3 cellular contexts compared by ENCODE assay signal in the genomic region with DNA sequence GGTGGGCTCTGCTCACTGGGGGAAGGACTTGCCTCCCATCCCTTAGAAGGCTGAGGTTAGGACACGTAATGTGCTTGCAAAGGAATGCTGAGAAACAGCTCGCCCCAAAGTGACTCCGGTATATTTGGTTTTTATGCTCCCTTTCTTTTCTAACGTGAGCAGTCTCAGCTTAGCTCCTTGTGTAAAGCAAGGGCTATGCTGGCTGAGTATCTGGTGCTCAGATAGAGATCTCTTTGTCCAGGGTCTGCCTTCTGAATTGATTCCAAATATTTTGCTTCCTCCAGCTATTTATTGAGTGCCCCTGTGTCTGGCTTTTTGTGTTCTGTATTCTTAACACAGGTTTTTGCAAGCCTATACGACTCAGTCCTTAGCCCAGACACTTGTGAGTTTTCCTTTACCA.
TF ChIP-seq lines count a peak whose summit lies in the region.

No MANE protein-coding gene starts in this region.

TF ChIP-seq in SK-N-SH, 30 proteins besides CTCF, POLR2A, EP300 and RAD21:
- TF ChIP-seq GATA2 (CRISPR knock-in tag; IDR thresholded peaks at IDR 0.05) (peak; percentile 73), TAF1 (IDR thresholded peaks at IDR 0.05; ENCODE audit: borderline replicate concordance, low read depth, low read length) (no peak), RFX5 (IDR thresholded peaks at IDR 0.05; ENCODE audit: low read length) (no peak), RCOR1 (IDR thresholded peaks at IDR 0.05; ENCODE audit: low read length) (peak; percentile 51; the same call in 1 of the 2 replicates)
- TF ChIP-seq, protein P1, sequence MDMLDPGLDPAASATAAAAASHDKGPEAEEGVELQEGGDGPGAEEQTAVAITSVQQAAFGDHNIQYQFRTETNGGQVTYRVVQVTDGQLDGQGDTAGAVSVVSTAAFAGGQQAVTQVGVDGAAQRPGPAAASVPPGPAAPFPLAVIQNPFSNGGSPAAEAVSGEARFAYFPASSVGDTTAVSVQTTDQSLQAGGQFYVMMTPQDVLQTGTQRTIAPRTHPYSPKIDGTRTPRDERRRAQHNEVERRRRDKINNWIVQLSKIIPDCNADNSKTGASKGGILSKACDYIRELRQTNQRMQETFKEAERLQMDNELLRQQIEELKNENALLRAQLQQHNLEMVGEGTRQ (IDR thresholded peaks at IDR 0.05; ENCODE audit: borderline replicate concordance, low read depth, low read length), result no peak

TF ChIP-seq in SK-N-SH treated with all-trans-retinoic acid at 6 μM for 48 hours, 23 proteins besides CTCF, POLR2A, EP300 and RAD21:
- TF ChIP-seq ISL1 (CRISPR knock-in tag; IDR thresholded peaks at IDR 0.05) (no peak), ZFP3 (CRISPR knock-in tag; IDR thresholded peaks at IDR 0.05) (no peak), ZNF70 (CRISPR knock-in tag; IDR thresholded peaks at IDR 0.05) (no peak), RARB (CRISPR knock-in tag; IDR thresholded peaks at IDR 0.05) (no peak), OSR1 (CRISPR knock-in tag; IDR thresholded peaks at IDR 0.05) (no peak), ZNF565 (CRISPR knock-in tag; conservative IDR thresholded peaks at IDR 0.05; ENCODE audit: low read depth) (no peak), BACH2 (CRISPR knock-in tag; IDR thresholded peaks at IDR 0.05; ENCODE audit: borderline replicate concordance) (no peak), TOX (CRISPR knock-in tag; IDR thresholded peaks at IDR 0.05; ENCODE audit: borderline replicate concordance) (no peak), CSDC2 (CRISPR knock-in tag; IDR thresholded peaks at IDR 0.05) (no peak), GLIS3 (CRISPR knock-in tag; IDR thresholded peaks at IDR 0.05) (no peak), ARNTL (CRISPR knock-in tag; IDR thresholded peaks at IDR 0.05; ENCODE audit: borderline replicate concordance, low read depth) (no peak), PPARA (CRISPR knock-in tag; IDR thresholded peaks at IDR 0.05; ENCODE audit: borderline replicate concordance) (no peak), SNAI2 (CRISPR knock-in tag; IDR thresholded peaks at IDR 0.05) (no peak), TCF4 (CRISPR knock-in tag; IDR thresholded peaks at IDR 0.05; ENCODE audit: borderline replicate concordance) (no peak), ZNF8 (CRISPR knock-in tag; IDR thresholded peaks at IDR 0.05) (no peak)
- TF ChIP-seq, protein P2, sequence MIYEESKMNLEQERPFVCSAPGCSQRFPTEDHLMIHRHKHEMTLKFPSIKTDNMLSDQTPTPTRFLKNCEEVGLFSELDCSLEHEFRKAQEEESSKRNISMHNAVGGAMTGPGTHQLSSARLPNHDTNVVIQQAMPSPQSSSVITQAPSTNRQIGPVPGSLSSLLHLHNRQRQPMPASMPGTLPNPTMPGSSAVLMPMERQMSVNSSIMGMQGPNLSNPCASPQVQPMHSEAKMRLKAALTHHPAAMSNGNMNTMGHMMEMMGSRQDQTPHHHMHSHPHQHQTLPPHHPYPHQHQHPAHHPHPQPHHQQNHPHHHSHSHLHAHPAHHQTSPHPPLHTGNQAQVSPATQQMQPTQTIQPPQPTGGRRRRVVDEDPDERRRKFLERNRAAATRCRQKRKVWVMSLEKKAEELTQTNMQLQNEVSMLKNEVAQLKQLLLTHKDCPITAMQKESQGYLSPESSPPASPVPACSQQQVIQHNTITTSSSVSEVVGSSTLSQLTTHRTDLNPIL (CRISPR knock-in tag; IDR thresholded peaks at IDR 0.05; ENCODE audit: low read depth), result no peak
- TF ChIP-seq, protein P3, sequence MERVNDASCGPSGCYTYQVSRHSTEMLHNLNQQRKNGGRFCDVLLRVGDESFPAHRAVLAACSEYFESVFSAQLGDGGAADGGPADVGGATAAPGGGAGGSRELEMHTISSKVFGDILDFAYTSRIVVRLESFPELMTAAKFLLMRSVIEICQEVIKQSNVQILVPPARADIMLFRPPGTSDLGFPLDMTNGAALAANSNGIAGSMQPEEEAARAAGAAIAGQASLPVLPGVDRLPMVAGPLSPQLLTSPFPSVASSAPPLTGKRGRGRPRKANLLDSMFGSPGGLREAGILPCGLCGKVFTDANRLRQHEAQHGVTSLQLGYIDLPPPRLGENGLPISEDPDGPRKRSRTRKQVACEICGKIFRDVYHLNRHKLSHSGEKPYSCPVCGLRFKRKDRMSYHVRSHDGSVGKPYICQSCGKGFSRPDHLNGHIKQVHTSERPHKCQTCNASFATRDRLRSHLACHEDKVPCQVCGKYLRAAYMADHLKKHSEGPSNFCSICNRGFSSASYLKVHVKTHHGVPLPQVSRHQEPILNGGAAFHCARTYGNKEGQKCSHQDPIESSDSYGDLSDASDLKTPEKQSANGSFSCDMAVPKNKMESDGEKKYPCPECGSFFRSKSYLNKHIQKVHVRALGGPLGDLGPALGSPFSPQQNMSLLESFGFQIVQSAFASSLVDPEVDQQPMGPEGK (CRISPR knock-in tag; IDR thresholded peaks at IDR 0.05; ENCODE audit: borderline replicate concordance), result no peak
- TF ChIP-seq, protein P4, sequence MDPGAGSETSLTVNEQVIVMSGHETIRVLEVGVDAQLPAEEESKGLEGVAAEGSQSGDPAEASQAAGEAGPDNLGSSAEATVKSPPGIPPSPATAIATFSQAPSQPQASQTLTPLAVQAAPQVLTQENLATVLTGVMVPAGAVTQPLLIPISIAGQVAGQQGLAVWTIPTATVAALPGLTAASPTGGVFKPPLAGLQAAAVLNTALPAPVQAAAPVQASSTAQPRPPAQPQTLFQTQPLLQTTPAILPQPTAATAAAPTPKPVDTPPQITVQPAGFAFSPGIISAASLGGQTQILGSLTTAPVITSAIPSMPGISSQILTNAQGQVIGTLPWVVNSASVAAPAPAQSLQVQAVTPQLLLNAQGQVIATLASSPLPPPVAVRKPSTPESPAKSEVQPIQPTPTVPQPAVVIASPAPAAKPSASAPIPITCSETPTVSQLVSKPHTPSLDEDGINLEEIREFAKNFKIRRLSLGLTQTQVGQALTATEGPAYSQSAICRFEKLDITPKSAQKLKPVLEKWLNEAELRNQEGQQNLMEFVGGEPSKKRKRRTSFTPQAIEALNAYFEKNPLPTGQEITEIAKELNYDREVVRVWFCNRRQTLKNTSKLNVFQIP (CRISPR knock-in tag; IDR thresholded peaks at IDR 0.05; ENCODE audit: borderline replicate concordance, low read depth), result no peak
- TF ChIP-seq, protein P5, sequence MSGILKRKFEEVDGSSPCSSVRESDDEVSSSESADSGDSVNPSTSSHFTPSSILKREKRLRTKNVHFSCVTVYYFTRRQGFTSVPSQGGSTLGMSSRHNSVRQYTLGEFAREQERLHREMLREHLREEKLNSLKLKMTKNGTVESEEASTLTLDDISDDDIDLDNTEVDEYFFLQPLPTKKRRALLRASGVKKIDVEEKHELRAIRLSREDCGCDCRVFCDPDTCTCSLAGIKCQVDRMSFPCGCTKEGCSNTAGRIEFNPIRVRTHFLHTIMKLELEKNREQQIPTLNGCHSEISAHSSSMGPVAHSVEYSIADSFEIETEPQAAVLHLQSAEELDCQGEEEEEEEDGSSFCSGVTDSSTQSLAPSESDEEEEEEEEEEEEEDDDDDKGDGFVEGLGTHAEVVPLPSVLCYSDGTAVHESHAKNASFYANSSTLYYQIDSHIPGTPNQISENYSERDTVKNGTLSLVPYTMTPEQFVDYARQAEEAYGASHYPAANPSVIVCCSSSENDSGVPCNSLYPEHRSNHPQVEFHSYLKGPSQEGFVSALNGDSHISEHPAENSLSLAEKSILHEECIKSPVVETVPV (CRISPR knock-in tag; IDR thresholded peaks at IDR 0.05), result no peak

TF ChIP-seq in GM12878, 131 proteins besides CTCF, POLR2A, EP300 and RAD21 (continues in another document):
- TF ChIP-seq, protein P6, sequence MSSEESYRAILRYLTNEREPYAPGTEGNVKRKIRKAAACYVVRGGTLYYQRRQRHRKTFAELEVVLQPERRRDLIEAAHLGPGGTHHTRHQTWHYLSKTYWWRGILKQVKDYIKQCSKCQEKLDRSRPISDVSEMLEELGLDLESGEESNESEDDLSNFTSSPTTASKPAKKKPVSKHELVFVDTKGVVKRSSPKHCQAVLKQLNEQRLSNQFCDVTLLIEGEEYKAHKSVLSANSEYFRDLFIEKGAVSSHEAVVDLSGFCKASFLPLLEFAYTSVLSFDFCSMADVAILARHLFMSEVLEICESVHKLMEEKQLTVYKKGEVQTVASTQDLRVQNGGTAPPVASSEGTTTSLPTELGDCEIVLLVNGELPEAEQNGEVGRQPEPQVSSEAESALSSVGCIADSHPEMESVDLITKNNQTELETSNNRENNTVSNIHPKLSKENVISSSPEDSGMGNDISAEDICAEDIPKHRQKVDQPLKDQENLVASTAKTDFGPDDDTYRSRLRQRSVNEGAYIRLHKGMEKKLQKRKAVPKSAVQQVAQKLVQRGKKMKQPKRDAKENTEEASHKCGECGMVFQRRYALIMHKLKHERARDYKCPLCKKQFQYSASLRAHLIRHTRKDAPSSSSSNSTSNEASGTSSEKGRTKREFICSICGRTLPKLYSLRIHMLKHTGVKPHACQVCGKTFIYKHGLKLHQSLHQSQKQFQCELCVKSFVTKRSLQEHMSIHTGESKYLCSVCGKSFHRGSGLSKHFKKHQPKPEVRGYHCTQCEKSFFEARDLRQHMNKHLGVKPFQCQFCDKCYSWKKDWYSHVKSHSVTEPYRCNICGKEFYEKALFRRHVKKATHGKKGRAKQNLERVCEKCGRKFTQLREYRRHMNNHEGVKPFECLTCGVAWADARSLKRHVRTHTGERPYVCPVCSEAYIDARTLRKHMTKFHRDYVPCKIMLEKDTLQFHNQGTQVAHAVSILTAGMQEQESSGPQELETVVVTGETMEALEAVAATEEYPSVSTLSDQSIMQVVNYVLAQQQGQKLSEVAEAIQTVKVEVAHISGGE (CRISPR knock-in tag; IDR thresholded peaks at IDR 0.05), result no peak
- no peak for TF ChIP-seq POLR2AphosphoS5 (IDR thresholded peaks at IDR 0.05; ENCODE audit: low read length)
- TF ChIP-seq, protein P7, sequence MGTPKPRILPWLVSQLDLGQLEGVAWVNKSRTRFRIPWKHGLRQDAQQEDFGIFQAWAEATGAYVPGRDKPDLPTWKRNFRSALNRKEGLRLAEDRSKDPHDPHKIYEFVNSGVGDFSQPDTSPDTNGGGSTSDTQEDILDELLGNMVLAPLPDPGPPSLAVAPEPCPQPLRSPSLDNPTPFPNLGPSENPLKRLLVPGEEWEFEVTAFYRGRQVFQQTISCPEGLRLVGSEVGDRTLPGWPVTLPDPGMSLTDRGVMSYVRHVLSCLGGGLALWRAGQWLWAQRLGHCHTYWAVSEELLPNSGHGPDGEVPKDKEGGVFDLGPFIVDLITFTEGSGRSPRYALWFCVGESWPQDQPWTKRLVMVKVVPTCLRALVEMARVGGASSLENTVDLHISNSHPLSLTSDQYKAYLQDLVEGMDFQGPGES (IDR thresholded peaks at IDR 0.05), result no peak
- no peak for TF ChIP-seq BCL11A (IDR thresholded peaks at IDR 0.05; ENCODE audit: low read depth, low read length)
- TF ChIP-seq, protein P8, sequence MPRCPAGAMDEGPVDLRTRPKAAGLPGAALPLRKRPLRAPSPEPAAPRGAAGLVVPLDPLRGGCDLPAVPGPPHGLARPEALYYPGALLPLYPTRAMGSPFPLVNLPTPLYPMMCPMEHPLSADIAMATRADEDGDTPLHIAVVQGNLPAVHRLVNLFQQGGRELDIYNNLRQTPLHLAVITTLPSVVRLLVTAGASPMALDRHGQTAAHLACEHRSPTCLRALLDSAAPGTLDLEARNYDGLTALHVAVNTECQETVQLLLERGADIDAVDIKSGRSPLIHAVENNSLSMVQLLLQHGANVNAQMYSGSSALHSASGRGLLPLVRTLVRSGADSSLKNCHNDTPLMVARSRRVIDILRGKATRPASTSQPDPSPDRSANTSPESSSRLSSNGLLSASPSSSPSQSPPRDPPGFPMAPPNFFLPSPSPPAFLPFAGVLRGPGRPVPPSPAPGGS (IDR thresholded peaks at IDR 0.05; ENCODE audit: borderline replicate concordance, insufficient read depth, low read depth, low read length, poor library complexity, severe bottlenecking), result no peak
- no peak for TF ChIP-seq PAX5 (IDR thresholded peaks at IDR 0.05; ENCODE audit: borderline replicate concordance, low read depth, low read length)
- TF ChIP-seq, protein P1 (IDR thresholded peaks at IDR 0.05; ENCODE audit: borderline replicate concordance, low read depth, low read length), result no peak
- no peak for TF ChIP-seq SUZ12 (IDR thresholded peaks at IDR 0.05; ENCODE audit: unreplicated experiment)
- TF ChIP-seq ZNF384 (IDR thresholded peaks at IDR 0.05; ENCODE audit: borderline replicate concordance, low read depth, low read length), result no peak
- TF ChIP-seq ATF7 (IDR thresholded peaks at IDR 0.05; ENCODE audit: low read depth), result no peak
- no peak for TF ChIP-seq RFX5 (IDR thresholded peaks at IDR 0.05; ENCODE audit: low read depth, low read length)
- TF ChIP-seq, protein P9, sequence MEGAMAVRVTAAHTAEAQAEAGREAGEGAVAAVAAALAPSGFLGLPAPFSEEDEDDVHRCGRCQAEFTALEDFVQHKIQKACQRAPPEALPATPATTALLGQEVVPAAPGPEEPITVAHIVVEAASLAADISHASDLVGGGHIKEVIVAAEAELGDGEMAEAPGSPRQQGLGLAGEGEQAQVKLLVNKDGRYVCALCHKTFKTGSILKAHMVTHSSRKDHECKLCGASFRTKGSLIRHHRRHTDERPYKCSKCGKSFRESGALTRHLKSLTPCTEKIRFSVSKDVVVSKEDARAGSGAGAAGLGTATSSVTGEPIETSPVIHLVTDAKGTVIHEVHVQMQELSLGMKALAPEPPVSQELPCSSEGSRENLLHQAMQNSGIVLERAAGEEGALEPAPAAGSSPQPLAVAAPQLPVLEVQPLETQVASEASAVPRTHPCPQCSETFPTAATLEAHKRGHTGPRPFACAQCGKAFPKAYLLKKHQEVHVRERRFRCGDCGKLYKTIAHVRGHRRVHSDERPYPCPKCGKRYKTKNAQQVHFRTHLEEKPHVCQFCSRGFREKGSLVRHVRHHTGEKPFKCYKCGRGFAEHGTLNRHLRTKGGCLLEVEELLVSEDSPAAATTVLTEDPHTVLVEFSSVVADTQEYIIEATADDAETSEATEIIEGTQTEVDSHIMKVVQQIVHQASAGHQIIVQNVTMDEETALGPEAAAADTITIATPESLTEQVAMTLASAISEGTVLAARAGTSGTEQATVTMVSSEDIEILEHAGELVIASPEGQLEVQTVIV (IDR thresholded peaks at IDR 0.05; ENCODE audit: borderline replicate concordance, partially characterized antibody), result no peak
- TF ChIP-seq HDAC2 (IDR thresholded peaks at IDR 0.05), result no peak
